In the genomic region with DNA sequence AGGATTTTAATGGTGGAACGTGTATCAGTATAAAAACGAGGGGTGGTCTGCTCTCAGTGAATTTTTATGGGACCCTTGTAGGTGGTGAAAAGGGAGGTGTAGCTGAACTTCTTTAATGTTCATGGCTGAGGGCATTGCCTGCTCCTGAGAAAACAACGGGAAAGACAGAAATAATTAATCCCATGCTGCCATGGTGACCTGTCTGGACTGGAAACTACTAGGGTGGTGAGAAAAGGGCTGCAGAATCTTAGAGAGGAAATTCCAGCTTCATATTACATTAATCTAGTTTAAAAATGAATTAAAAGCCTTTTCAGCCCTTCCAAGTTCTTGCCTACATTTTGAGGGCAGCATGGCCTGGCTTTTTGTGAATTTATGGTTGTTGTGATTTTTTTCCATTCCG, we compare ENCODE assay signal across 16 cellular contexts. TPM values are rescaled to one million over a fixed set of nuclear protein-coding genes. Genes with fewer than 3 reads are reported as not detected.
DNase-seq lines count a peak whose midpoint lies in the region; ATAC-seq, FAIRE-seq and TF ChIP-seq lines count a peak whose summit lies in the region.
"Had no signal": no experiment of that assay in that cellular context is flagged by ENCODE, and none has a peak within 500 bp of the region (broad histone marks: within the 10 kb centered on the region; RNA-seq: fewer than 3 reads in every experiment).

No MANE protein-coding gene starts in this region.

- TF ChIP-seq CTCF in A549 (IDR thresholded peaks at IDR 0.05) (no peak), HFFc6 (IDR thresholded peaks at IDR 0.05) (no peak), nephron progenitor cell (IDR thresholded peaks at IDR 0.05) (no peak)

- TF ChIP-seq RAD21 in A549 (conservative IDR thresholded peaks at IDR 0.05 in 1 of 2, IDR thresholded peaks at IDR 0.05 in 1 of 2) = no peak

- CTCF ChIA-PET in A549 (lab: Yijun Ruan, JAX) = interaction anchor here (1.4 to 2.3 kb wide), 4 partner anchors 12 to 104 kb away, joined by 5 to 9 read pairs (median 6); no protein-coding TSS in a partner anchor

- H3K27ac Mint-ChIP-seq in HFFc6 (peak overlapping the region; percentile 97), nephron progenitor cell (peak overlapping the region; percentile 64)

- H3K9me3 ChIP-seq in A549 = peaks cover 6% of the 10 kb centered on the region; the same call in 2 of the 3 replicates
- H3K9me3 ChIP-seq: MG63 had no signal

- TF ChIP-seq POLR2A in A549 (IDR thresholded peaks at IDR 0.05; ENCODE audit: low read length) = no peak

- ATAC-seq in A549 (no peak), HG02981 (IDR thresholded peaks at IDR 0.05; ENCODE audit: unreplicated experiment) (no peak)
- ATAC-seq: activated naive CD4-positive, alpha-beta T cell treated with anti-CD3 and anti-CD28 coated beads, Interleukin-2, amount 50 U/mL, for 72 hours had no signal

- H3K36me3 Mint-ChIP-seq in HFFc6 (ENCODE audit: low read depth) = peaks cover 77% of the 10 kb centered on the region
- peaks cover 55% of the 10 kb centered on the region for H3K36me3 Mint-ChIP-seq in nephron progenitor cell (ENCODE audit: low read depth)

- no peak for FAIRE-seq in A549 (lab: Jason Lieb, UNC)
- peak; percentile 12 for FAIRE-seq in endometrium (lab: Jason Lieb, UNC)

- H3K27ac ChIP-seq in A549 (peak overlapping the region; percentile 99 to 100), substantia nigra (ENCODE audit: low read depth, low read length, poor library complexity, severe bottlenecking) (no peak overlapping the region)

- no peak for DNase-seq in A549 (ENCODE audit: low read depth in 1 of 2, low spot score in 1 of 2)
- DNase-seq in HFFc6 = no peak
- DNase-seq in nephron progenitor cell = no peak
- DNase-seq in putamen (ENCODE audit: low spot score) = no peak
- no peak for DNase-seq in hypothalamus (lab: John Stamatoyannopoulos, UW)
- DNase-seq in substantia nigra (lab: John Stamatoyannopoulos, UW) = no peak
- DNase-seq: activated CD4-positive, alpha-beta T cell treated with anti-CD3 and anti-CD28 coated beads for 1 hour; caudate nucleus; MG63; NCI-H2029 treated with DMSO at 0.1 percent for 48 hours; retina; stimulated activated CD4-positive, alpha-beta T cell treated with anti-CD3 and anti-CD28 coated beads, Interleukin-2, amount 100 ng/mL, for 24 hours; trophoblast cell had no signal

- H3K4me3 ChIP-seq in A549 = no peak overlapping the region
- H3K4me3 ChIP-seq: MG63 had no signal

- H3K4me2 ChIP-seq in A549 = peak overlapping the region; percentile 86; the same call in 2 of the 3 replicates

- H3K9me3 Mint-ChIP-seq in HFFc6 (no peaks in the 10 kb centered on the region), nephron progenitor cell (peaks cover 8% of the 10 kb centered on the region)

- POLR2A ChIA-PET in A549 (lab: Yijun Ruan, JAX) = no interaction called here

- H3K4me1 Mint-ChIP-seq in HFFc6 (ENCODE audit: low read depth) (peaks cover 95% of the 10 kb centered on the region), nephron progenitor cell (peaks cover 75% of the 10 kb centered on the region)

- no peaks in the 10 kb centered on the region for H3K27me3 Mint-ChIP-seq in HFFc6 (ENCODE audit: insufficient read depth)
- no peaks in the 10 kb centered on the region for H3K27me3 Mint-ChIP-seq in nephron progenitor cell (ENCODE audit: low read depth, poor library complexity)

- peaks cover 76% of the 10 kb centered on the region for H3K4me1 ChIP-seq in A549

- WGBS in A549 (ENCODE audit: missing lambda C conversion rate) = 74% methylated on average over 4 of the region's 4 CpGs

- H3K4me3 Mint-ChIP-seq in HFFc6 (no peak overlapping the region), nephron progenitor cell (no peak overlapping the region)

- TF ChIP-seq EP300 in A549 (IDR thresholded peaks at IDR 0.05) = no peak

TF ChIP-seq in A549, 52 proteins besides CTCF, POLR2A, EP300 and RAD21:
- TF ChIP-seq TFCP2L1 (CRISPR knock-in tag; IDR thresholded peaks at IDR 0.05) = no peak
- no peak for TF ChIP-seq FOSL2 (IDR thresholded peaks at IDR 0.05)
- TF ChIP-seq FOSL2 (CRISPR knock-in tag; IDR thresholded peaks at IDR 0.05) = no peak
- TF ChIP-seq NPAS2 (CRISPR knock-in tag; IDR thresholded peaks at IDR 0.05; ENCODE audit: borderline replicate concordance) = no peak
- TF ChIP-seq ZFP36 (IDR thresholded peaks at IDR 0.05; ENCODE audit: borderline replicate concordance, partially characterized antibody) = no peak

RNA-seq across cellular contexts. Expression of gene ZBTB38, which starts 47.7 kb away (rescaled TPM):
- polyA plus RNA-seq in A549 (2011; rRNA removed) (110 and 141 TPM in 2 replicates), A549 (2017; fragmentation: RNase III; extraction: RNeasy Plus Mini Kit Qiagen cat#74134 plus additional on column Dnase treatment) (70.5 to 80.7 TPM (median 72.0 TPM) in 3 replicates)
- polyA plus RNA-seq in A549 (2012; cell fraction: cytosol; rRNA removed) = 17.2 and 20.9 TPM in 2 replicates
- 16.5 and 23.0 TPM in 2 replicates for polyA plus RNA-seq in A549 (2012; cell fraction: nucleus; rRNA removed)
- 205 and 220 TPM in 2 replicates for polyA minus RNA-seq in A549 (2011; rRNA and poly(A)+ RNA removed)
- 100 to 1,000 TPM; 146 to 172 (median 158) TPM for total RNA-seq in HFFc6 (2021; fragmentation: NEBNext Ultra II Directional; extraction: Animal tissue kit (Norgen Biotek cat#: 25700))
